In the genomic region with DNA sequence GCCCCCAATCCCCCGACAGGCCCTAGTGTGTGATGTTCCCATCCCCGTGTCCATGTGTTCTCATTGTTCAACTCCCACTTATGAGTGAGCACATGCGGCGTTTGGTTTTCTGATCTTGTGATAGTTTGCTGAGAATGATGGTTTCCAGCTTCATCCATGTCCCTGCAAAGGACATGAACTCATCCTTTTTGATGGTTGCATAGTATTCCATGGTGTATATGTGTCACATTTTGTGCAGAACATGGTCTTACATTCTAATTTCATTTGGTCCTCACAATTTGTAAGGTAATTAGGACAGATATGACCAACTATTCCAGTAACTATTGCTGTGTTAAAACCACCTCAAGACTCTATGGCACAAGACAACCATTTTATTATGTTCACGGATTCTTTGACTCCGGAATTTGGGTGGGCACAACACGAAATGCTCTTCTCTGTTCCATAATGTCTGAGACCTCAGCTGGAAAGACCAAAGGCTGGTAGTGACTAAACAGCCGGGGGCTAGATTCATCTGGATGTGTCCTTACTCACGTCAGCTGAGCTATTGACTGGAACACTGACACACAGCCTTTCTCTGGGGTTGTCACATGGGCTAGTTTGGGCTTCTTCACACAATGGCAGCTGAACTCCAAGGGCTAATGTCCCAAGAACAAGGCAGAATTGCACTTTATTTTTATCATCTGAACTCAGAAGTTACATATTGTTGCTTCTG, we compare ENCODE assay signal across 1 cellular context.
A peak's percentile ranks its signal among the peaks of the same experiment; 100 is the strongest.
TF ChIP-seq lines count a peak whose summit lies in the region.

No MANE protein-coding gene starts in this region.

TF ChIP-seq in K562, 482 proteins besides CTCF, POLR2A, EP300 and RAD21:
- TF ChIP-seq, protein P1, sequence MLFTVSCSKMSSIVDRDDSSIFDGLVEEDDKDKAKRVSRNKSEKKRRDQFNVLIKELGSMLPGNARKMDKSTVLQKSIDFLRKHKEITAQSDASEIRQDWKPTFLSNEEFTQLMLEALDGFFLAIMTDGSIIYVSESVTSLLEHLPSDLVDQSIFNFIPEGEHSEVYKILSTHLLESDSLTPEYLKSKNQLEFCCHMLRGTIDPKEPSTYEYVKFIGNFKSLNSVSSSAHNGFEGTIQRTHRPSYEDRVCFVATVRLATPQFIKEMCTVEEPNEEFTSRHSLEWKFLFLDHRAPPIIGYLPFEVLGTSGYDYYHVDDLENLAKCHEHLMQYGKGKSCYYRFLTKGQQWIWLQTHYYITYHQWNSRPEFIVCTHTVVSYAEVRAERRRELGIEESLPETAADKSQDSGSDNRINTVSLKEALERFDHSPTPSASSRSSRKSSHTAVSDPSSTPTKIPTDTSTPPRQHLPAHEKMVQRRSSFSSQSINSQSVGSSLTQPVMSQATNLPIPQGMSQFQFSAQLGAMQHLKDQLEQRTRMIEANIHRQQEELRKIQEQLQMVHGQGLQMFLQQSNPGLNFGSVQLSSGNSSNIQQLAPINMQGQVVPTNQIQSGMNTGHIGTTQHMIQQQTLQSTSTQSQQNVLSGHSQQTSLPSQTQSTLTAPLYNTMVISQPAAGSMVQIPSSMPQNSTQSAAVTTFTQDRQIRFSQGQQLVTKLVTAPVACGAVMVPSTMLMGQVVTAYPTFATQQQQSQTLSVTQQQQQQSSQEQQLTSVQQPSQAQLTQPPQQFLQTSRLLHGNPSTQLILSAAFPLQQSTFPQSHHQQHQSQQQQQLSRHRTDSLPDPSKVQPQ (CRISPR knock-in tag; IDR thresholded peaks at IDR 0.05; ENCODE audit: borderline replicate concordance), result no peak
- no peak for TF ChIP-seq HCFC1 (IDR thresholded peaks at IDR 0.05; ENCODE audit: low read depth, low read length)
- TF ChIP-seq ZNF146 (CRISPR knock-in tag; IDR thresholded peaks at IDR 0.05; ENCODE audit: unreplicated experiment), result peak; percentile 95
- peak; percentile 36 for TF ChIP-seq RBM25 (IDR thresholded peaks at IDR 0.05; ENCODE audit: low read depth, low read length, severe bottlenecking)
- TF ChIP-seq, protein P2, sequence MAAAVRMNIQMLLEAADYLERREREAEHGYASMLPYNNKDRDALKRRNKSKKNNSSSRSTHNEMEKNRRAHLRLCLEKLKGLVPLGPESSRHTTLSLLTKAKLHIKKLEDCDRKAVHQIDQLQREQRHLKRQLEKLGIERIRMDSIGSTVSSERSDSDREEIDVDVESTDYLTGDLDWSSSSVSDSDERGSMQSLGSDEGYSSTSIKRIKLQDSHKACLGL (CRISPR knock-in tag; IDR thresholded peaks at IDR 0.05; ENCODE audit: borderline replicate concordance, poor library complexity, severe bottlenecking), result no peak
